ENCODE assay signal across 8 cellular contexts in the genomic region with DNA sequence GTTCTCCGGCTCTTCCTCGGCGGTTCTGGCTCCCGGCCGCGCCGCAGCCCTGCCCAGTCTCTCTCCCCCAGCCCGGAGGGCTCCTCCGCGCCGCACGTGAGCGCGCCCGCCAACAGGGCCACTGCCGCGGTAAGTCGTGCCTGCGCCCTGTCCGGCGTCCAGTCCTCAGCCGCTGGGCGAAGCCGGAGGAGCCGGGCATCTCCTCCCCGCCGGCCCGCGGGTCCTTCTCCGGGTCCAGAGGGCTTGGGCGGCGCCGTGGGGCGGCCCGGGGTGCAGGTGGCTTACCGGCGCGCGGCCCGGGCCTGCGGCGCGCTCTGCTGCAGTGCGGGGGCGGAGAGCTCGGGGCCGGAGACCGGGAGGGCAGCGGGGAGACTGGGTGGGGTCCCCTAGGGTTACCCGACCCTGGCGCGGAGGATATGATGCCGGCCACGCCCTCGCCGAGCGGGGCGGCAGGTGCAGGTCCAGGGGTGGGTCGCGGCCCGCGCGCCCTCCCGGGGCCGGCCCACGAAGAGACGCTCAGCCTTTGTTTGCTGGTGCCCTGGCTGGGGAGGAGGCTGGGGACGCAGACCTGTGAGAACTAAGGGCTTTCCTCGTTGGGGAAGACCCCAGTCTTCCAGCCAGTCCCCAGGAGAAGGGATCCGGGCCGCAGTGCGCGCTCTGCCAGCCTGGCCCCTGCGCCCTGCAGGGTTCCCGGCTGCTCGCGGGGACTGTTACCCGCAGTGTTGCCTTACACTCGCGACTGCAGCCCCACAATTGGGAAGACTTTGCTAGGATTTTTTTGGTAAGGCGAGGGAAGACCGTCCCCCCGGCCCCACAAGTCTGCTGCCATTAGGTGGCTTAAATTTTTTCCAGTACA. TPM values are rescaled to one million over a fixed set of nuclear protein-coding genes. Genes with fewer than 3 reads are reported as not detected.
A peak's percentile ranks its signal among the peaks of the same experiment; 100 is the strongest.
DNase-seq lines count a peak whose midpoint lies in the region; ATAC-seq and TF ChIP-seq lines count a peak whose summit lies in the region.

A gene with protein sequence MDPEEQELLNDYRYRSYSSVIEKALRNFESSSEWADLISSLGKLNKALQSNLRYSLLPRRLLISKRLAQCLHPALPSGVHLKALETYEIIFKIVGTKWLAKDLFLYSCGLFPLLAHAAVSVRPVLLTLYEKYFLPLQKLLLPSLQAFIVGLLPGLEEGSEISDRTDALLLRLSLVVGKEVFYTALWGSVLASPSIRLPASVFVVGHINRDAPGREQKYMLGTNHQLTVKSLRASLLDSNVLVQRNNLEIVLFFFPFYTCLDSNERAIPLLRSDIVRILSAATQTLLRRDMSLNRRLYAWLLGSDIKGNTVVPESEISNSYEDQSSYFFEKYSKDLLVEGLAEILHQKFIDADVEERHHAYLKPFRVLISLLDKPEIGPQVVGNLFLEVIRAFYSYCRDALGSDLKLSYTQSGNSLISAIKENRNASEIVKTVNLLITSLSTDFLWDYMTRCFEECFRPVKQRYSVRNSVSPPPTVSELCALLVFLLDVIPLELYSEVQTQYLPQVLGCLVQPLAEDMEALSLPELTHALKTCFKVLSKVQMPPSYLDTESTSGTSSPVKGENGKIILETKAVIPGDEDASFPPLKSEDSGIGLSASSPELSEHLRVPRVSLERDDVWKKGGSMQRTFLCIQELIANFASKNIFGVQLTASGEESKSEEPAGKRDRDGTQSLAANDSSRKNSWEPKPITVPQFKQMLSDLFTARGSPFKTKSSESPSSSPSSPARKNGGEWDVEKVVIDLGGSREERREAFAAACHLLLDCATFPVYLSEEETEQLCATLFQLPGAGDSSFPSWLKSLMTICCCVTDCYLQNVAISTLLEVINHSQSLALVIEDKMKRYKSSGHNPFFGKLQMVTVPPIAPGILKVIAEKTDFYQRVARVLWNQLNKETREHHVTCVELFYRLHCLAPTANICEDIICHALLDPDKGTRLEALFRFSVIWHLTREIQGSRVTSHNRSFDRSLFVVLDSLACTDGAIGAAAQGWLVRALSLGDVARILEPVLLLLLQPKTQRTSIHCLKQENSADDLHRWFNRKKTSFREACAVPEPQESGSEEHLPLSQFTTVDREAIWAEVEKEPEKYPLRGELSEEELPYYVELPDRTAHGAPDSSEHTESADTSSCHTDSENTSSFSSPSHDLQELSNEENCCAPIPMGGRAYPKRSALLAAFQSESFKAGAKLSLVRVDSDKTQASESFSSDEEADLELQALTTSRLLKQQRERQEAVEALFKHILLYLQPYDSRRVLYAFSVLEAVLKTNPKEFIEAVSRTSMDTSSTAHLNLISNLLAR (N-terminal part only) (plus strand): TSS at position 10 of the 856 bp plus-strand sequence. CDS start 7,910 bp downstream, outside the sequence.

- peaks cover 13% of the 10 kb centered on the region for H3K36me3 Mint-ChIP-seq in activated CD4-positive, alpha-beta memory T cell treated with anti-CD3 and anti-CD28 coated beads, Interleukin-2, amount 10 ng/mL, durations not matched to agents 7 days and 5 days (ENCODE audit: low read depth)

- H3K4me3 ChIP-seq in H7 (ENCODE audit: insufficient read depth, low read depth, low read length) (peak within 1 kb of the TSS; percentile 73), MG63 (peak within 1 kb of the TSS; percentile 81), fibroblast of mammary gland (ENCODE audit: control insufficient read depth, low read depth, low read length) (peak within 1 kb of the TSS; percentile 66), neuron (ENCODE audit: low read length) (peak within 1 kb of the TSS; percentile 77)

- H3K36me3 ChIP-seq in H7 (replicated peaks; ENCODE audit: control insufficient read depth, insufficient read depth, low read length) (no peaks in the 10 kb centered on the region), MG63 (no peaks in the 10 kb centered on the region), neuron (ENCODE audit: insufficient read depth, low read length) (peaks cover 2% of the 10 kb centered on the region)

- peaks cover 11% of the 10 kb centered on the region for H3K4me1 ChIP-seq in neuron (ENCODE audit: insufficient read depth, low read length)

- no peak for TF ChIP-seq CTCF in fibroblast of mammary gland (conservative IDR thresholded peaks at IDR 0.05; ENCODE audit: control insufficient read depth, insufficient read depth, low read depth, low read length)

- H3K4me3 Mint-ChIP-seq in activated CD4-positive, alpha-beta memory T cell treated with anti-CD3 and anti-CD28 coated beads, Interleukin-2, amount 10 ng/mL, durations not matched to agents 7 days and 5 days, result peak within 1 kb of the TSS; percentile 80

- H2AFZ ChIP-seq in neuron (ENCODE audit: low read depth, low read length), result peak within 1 kb of the TSS; percentile 86

- peak; percentile 14 for ATAC-seq in GM18499 (IDR thresholded peaks at IDR 0.05; ENCODE audit: insufficient read depth, unreplicated experiment)

- CTCF ChIA-PET in activated CD4-positive, alpha-beta memory T cell treated with anti-CD3 and anti-CD28 coated beads, Interleukin-2, amount 10 ng/mL, durations not matched to agents 7 days and 5 days (lab: Charles Lee), result interaction anchor here (1.1 to 1.4 kb wide), 2 partner anchors 17 to 52 kb away, joined by 3 to 4 read pairs; no protein-coding TSS in a partner anchor

- no peaks in the 10 kb centered on the region for H3K9me3 ChIP-seq in MG63
- H3K9me3 ChIP-seq in neuron (ENCODE audit: low read length), result peaks cover 3% of the 10 kb centered on the region

- H3K9me3 Mint-ChIP-seq in activated CD4-positive, alpha-beta memory T cell treated with anti-CD3 and anti-CD28 coated beads, Interleukin-2, amount 10 ng/mL, durations not matched to agents 7 days and 5 days, result no peaks in the 10 kb centered on the region

- peak within 1 kb of the TSS; percentile 31 for H3K27ac Mint-ChIP-seq in activated CD4-positive, alpha-beta memory T cell treated with anti-CD3 and anti-CD28 coated beads, Interleukin-2, amount 10 ng/mL, durations not matched to agents 7 days and 5 days

- H3K27me3 Mint-ChIP-seq in activated CD4-positive, alpha-beta memory T cell treated with anti-CD3 and anti-CD28 coated beads, Interleukin-2, amount 10 ng/mL, durations not matched to agents 7 days and 5 days, result peaks cover 6% of the 10 kb centered on the region

- DNase-seq in H7 (peak; percentile 85), MG63 (no peak), fibroblast of mammary gland (ENCODE audit: low read depth) (no peak), ecto neural progenitor cell (ENCODE audit: low spot score) (no peak), NCI-H2029 (lab: John Stamatoyannopoulos, UW) (no peak)
- DNase-seq in activated CD4-positive, alpha-beta memory T cell treated with anti-CD3 and anti-CD28 coated beads, Interleukin-2, amount 10 ng/mL, durations not matched to agents 7 days and 5 days, result peak; percentile 45

- POLR2A ChIA-PET in activated CD4-positive, alpha-beta memory T cell treated with anti-CD3 and anti-CD28 coated beads, Interleukin-2, amount 10 ng/mL, durations not matched to agents 7 days and 5 days (lab: Charles Lee), result interaction anchor here (0.6 to 2.8 kb wide), 6 partner anchors 11 to 273 kb away, joined by 3 to 20 read pairs (median 8); a partner anchor contains a TSS

- H3K27me3 ChIP-seq in H7 (ENCODE audit: control insufficient read depth, insufficient read depth, low read length) (peaks cover 24% of the 10 kb centered on the region), MG63 (no peaks in the 10 kb centered on the region), neuron (ENCODE audit: insufficient read depth, low read length) (peaks cover 4% of the 10 kb centered on the region)

- peaks cover 42% of the 10 kb centered on the region for H3K4me1 Mint-ChIP-seq in activated CD4-positive, alpha-beta memory T cell treated with anti-CD3 and anti-CD28 coated beads, Interleukin-2, amount 10 ng/mL, durations not matched to agents 7 days and 5 days

RNA-seq across cellular contexts. Expression of the gene that starts here (rescaled TPM):
- 0.90 and 5.0 TPM in 2 replicates for total RNA-seq in H7 (2014; rRNA removed; shearing (Covaris generic))
- total RNA-seq in MG63 (2014; rRNA removed; shearing (Covaris generic); ENCODE audit: low replicate concordance), result 1.6 and 4.7 TPM in 2 replicates
- total RNA-seq in activated CD4-positive, alpha-beta memory T cell treated with anti-CD3 and anti-CD28 coated beads, Interleukin-2, amount 10 ng/mL, durations not matched to agents 7 days and 5 days, result 10 to 100 TPM; 23.1 to 24.9 TPM

Comparison
In these comparisons a context has a peak if more than half of its experiments do, and no peak if none do; other contexts are left out.
1. DNase-seq: peak in H7 (single experiment) and activated CD4-positive, alpha-beta memory T cell treated with anti-CD3 and anti-CD28 coated beads, Interleukin-2, amount 10 ng/mL, durations not matched to agents 7 days and 5 days (single experiment); none in MG63 (single experiment), fibroblast of mammary gland (single experiment), ecto neural progenitor cell (single experiment) and NCI-H2029 (single experiment).
2. Peak in every context shown above with its lines, with median percentiles within 50 percentile points of each other: H3K4me3 ChIP-seq.